In the genomic region with DNA sequence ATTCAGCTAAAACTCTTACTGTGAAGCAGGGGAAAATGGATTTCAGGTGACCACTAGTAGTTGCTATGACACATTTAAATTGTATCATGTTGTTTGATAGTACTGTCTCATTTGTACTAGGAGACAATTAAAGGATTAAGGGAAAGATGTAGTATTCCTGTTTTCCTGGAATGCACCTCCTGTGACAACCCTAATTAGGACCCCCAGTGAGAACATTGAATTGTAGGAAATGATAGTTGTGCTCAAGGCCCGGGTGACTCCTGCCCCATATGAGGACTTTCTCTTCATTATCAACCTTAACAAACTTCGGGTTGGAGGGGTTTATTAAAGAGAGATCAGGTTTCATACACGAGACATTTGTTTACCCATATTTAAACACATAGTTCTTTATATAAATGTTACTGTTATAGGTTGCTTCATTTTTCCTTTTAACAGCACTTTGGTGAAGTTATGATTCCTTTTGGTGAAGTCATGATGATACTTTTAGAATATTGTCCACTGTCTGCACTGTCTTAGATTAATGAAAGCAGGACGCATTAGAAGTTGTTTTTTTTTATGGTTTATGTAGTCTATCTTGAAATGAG, we compare ENCODE assay signal across 21 cellular contexts.
"Had no signal": no experiment of that assay in that cellular context is flagged by ENCODE, and none has a peak within 500 bp of the region (broad histone marks: within the 10 kb centered on the region; RNA-seq: fewer than 3 reads in every experiment).

No MANE protein-coding gene starts in this region.

- H3K27me3 ChIP-seq: gastroesophageal sphincter, sigmoid colon, testis, vagina had no signal

- H3K27ac ChIP-seq: gastroesophageal sphincter, sigmoid colon, testis, vagina had no signal

- H3K4me1 ChIP-seq: gastroesophageal sphincter, sigmoid colon, testis, vagina had no signal

- H3K4me3 ChIP-seq: gastroesophageal sphincter, lung, sigmoid colon, smooth muscle cell, testis, vagina had no signal

- H3K36me3 ChIP-seq: gastroesophageal sphincter, sigmoid colon, vagina had no signal

- H3K4me2 ChIP-seq: smooth muscle cell had no signal

- ATAC-seq: activated T-helper 17 cell treated with anti-CD3 and anti-CD28 coated beads, Interleukin-2, amount 50 U/mL, for 72 hours; gastroesophageal sphincter; left lobe of liver; naive thymus-derived CD4-positive, alpha-beta T cell had no signal

- H3K9me3 ChIP-seq: gastroesophageal sphincter, sigmoid colon, testis, vagina had no signal

- DNase-seq: activated CD8-positive, alpha-beta memory T cell treated with anti-CD3 and anti-CD28 coated beads for 24 hours; activated CD8-positive, alpha-beta memory T cell treated with anti-CD3 and anti-CD28 coated beads, Interleukin-2, amount 50 U/mL, for 4 hours; activated naive CD4-positive, alpha-beta T cell treated with Interleukin-2 at 50 U/mL for 16 hours; activated naive CD8-positive, alpha-beta T cell treated with anti-CD3 and anti-CD28 coated beads for 36 hours; activated T-cell treated with anti-CD3 and anti-CD28 coated beads, Interleukin-2, amount 50 U/mL, for 24 hours; central memory CD4-positive, alpha-beta T cell; effector memory CD4-positive, alpha-beta T cell; head of caudate nucleus; hypothalamus; naive thymus-derived CD4-positive, alpha-beta T cell; sigmoid colon; stimulated activated CD4-positive, alpha-beta T cell treated with anti-CD3 and anti-CD28 coated beads, Interleukin-2, amount 100 ng/mL, for 48 hours; stimulated activated naive CD4-positive, alpha-beta T cell; T-helper 9 cell; testis had no signal
